Comparison of ENCODE assay signal across 8 cellular contexts in the genomic region with DNA sequence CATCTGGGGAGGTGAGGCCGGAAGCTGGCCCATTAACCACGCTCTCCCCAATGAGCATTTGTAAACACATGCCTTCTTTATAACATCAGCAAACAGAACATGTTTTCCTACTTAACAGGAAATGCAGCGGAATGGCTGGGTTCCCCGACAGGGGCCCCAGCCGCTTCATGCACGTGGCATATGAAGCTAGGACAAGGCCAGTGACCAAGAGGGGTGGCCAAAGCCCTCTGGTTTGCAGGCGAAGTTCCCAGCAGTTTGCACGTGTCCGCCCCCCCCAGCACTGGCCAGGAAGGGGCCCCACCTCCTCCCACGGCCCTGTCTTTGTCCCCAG. TPM values are rescaled to one million over a fixed set of nuclear protein-coding genes. Genes with fewer than 3 reads are reported as not detected.
A peak's percentile ranks its signal among the peaks of the same experiment; 100 is the strongest.
DNase-seq lines count a peak whose midpoint lies in the region; ATAC-seq and TF ChIP-seq lines count a peak whose summit lies in the region.

No MANE protein-coding gene starts in this region.

- no TSS peak for BruUV-seq in Calu3 (replicated peaks; lab: Mats Ljungman, UMichigan)

- peak overlapping the region; percentile 94 for H3K27ac ChIP-seq in SJCRH30
- H3K27ac ChIP-seq in gastroesophageal sphincter, result peak overlapping the region in 3 of 4 donors; percentile 77 to 83 (median 81)
- H3K27ac ChIP-seq in rectal smooth muscle tissue (ENCODE audit: low read depth, low read length), result peak overlapping the region; percentile 36

- DNase-seq in Calu3 (peak; percentile 29), SJCRH30 (peak; percentile 71 to 75), NCI-H2196 (lab: John Stamatoyannopoulos, UW; ENCODE audit: unreplicated experiment) (no peak)
- no peak for DNase-seq in activated CD4-positive, CD25-positive, alpha-beta regulatory T cell (lab: John Stamatoyannopoulos, UW)

- H3K36me3 Mint-ChIP-seq in Calu3 (ENCODE audit: insufficient read depth, unreplicated experiment), result peaks cover 25% of the 10 kb centered on the region

- TF ChIP-seq POLR2A in gastroesophageal sphincter (IDR thresholded peaks at IDR 0.05), result no peak

- no peaks in the 10 kb centered on the region for H3K9me3 ChIP-seq in SJCRH30 (replicated peaks)
- H3K9me3 ChIP-seq in gastroesophageal sphincter, result no peaks in the 10 kb centered on the region

- H3K27me3 ChIP-seq in SJCRH30 (no peaks in the 10 kb centered on the region), gastroesophageal sphincter (no peaks in the 10 kb centered on the region), rectal smooth muscle tissue (ENCODE audit: control insufficient read depth, insufficient read depth, low read length) (no peaks in the 10 kb centered on the region)

- H3K9ac ChIP-seq in rectal smooth muscle tissue (ENCODE audit: low read length), result no peak overlapping the region

- H3K36me3 ChIP-seq in SJCRH30 (no peaks in the 10 kb centered on the region), gastroesophageal sphincter (no peaks in the 10 kb centered on the region), rectal smooth muscle tissue (ENCODE audit: control insufficient read depth, insufficient read depth, low read length) (no peaks in the 10 kb centered on the region)

- WGBS in gastroesophageal sphincter (ENCODE audit: low coverage in 1 of 2), 2 donors, result 28 to 40% methylated on average over 4 of the region's 10 CpGs

- H3K27ac Mint-ChIP-seq in Calu3 (ENCODE audit: unreplicated experiment), result peak overlapping the region; percentile 54

- peak; percentile 3 for ATAC-seq in gastroesophageal sphincter
- no peak for ATAC-seq in HG02884 (IDR thresholded peaks at IDR 0.05; ENCODE audit: unreplicated experiment)
- ATAC-seq in HG02678 (IDR thresholded peaks at IDR 0.05; ENCODE audit: unreplicated experiment), result no peak

- H3K9me3 Mint-ChIP-seq in Calu3 (ENCODE audit: low read depth, unreplicated experiment), result no peaks in the 10 kb centered on the region

- peaks cover 44% of the 10 kb centered on the region for H3K4me1 Mint-ChIP-seq in Calu3 (ENCODE audit: low read depth, unreplicated experiment)

- no peak for TF ChIP-seq EP300 in gastroesophageal sphincter (IDR thresholded peaks at IDR 0.05)

- CTCF ChIA-PET in Calu3 (lab: Charles Lee), result no interaction called here

- intact Hi-C loops in Calu3 (cut with micrococcal nuclease; ENCODE audit: unreplicated experiment), result loop anchor here (5.0 kb wide), 2 partner anchors 145 to 200 kb away; a partner anchor contains a TSS

- no peaks in the 10 kb centered on the region for H3K27me3 Mint-ChIP-seq in Calu3 (ENCODE audit: unreplicated experiment)

- H3K4me3 Mint-ChIP-seq in Calu3 (ENCODE audit: low read depth, unreplicated experiment), result no peak overlapping the region

- TF ChIP-seq CTCF in Calu3 (IDR thresholded peaks at IDR 0.05; ENCODE audit: unreplicated experiment) (no peak), gastroesophageal sphincter (IDR thresholded peaks at IDR 0.05) (no peak)

- H3K4me3 ChIP-seq in SJCRH30 (peak overlapping the region; percentile 55), gastroesophageal sphincter (peak overlapping the region in 1 of 2 donors; percentile 45), rectal smooth muscle tissue (ENCODE audit: low read length) (peak overlapping the region; percentile 31)

- H3K4me1 ChIP-seq in SJCRH30 (peaks cover 37% of the 10 kb centered on the region), gastroesophageal sphincter (peaks cover 0 to 32% (median 22%) of the 10 kb centered on the region in 3 donors), rectal smooth muscle tissue (ENCODE audit: control insufficient read depth, insufficient read depth, low read length) (peaks cover 6% of the 10 kb centered on the region)

RNA-seq across cellular contexts. Expression of a gene that starts 38.7 kb away (rescaled TPM):
- total RNA-seq in Calu3 (2022) (not detected in 2 replicates), gastroesophageal sphincter (not detected)
- total RNA-seq in SJCRH30 (2014; rRNA removed; shearing (Covaris generic)), result not detected in 2 replicates

Comparison
In these comparisons a context has a peak if more than half of its experiments do, and no peak if none do; other contexts are left out.
1. DNase-seq: peak in Calu3 (single experiment) and SJCRH30 (2 of 2); none in NCI-H2196 (single experiment) and activated CD4-positive, CD25-positive, alpha-beta regulatory T cell (0 of 4).
2. H3K27ac ChIP-seq: peak in every context shown above with its lines; median percentile 94 in SJCRH30; 81 in gastroesophageal sphincter; 36 in rectal smooth muscle tissue.